In the genomic region with DNA sequence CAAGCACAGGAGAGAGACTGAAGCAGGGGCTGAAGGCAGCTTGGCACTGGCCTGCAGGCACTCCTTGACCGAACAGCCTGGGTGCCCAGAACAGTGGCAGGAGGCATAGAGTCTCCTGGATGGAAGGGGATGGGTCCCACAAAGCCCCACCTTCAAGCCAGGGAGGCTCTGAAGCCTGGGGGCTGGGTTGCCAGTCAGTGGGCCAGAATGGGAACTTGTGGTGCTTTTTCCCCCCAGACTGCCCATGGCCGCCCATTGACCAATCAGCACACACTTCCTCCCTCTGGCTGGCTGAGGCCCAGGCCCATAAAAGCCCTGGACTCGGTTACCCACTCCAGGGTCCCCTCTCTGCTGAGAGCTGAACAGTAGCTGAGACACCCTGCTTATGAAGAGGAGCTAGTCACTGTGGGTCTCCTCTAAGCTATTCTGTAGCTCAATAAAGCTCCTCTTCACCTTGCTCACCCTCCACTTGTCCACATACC, we compare ENCODE assay signal across 20 cellular contexts.
DNase-seq lines count a peak whose midpoint lies in the region; ATAC-seq, FAIRE-seq and TF ChIP-seq lines count a peak whose summit lies in the region.
"Had no signal": no experiment of that assay in that cellular context is flagged by ENCODE, and none has a peak within 500 bp of the region (broad histone marks: within the 10 kb centered on the region; RNA-seq: fewer than 3 reads in every experiment).

No MANE protein-coding gene starts in this region.

- H3K36me3 ChIP-seq in H1 (ENCODE audit: control insufficient read depth in 2 of 4, insufficient read depth in 4 of 4, low read length in 3 of 4) (no peaks in the 10 kb centered on the region; a peak in 1 of 8 replicates), aorta (ENCODE audit: control insufficient read depth in 1 of 2, insufficient read depth in 2 of 2, low read length in 1 of 2) (no peaks in the 10 kb centered on the region)
- H3K36me3 ChIP-seq: Peyer's patch had no signal

- peak overlapping the region; percentile 21; the same call in 1 of the 2 replicates for H3K27ac ChIP-seq in RWPE1
- no peak overlapping the region for H3K27ac ChIP-seq in H1 (ENCODE audit: low read depth, low read length)
- no peak overlapping the region for H3K27ac ChIP-seq in aorta (ENCODE audit: low read depth in 1 of 2, low read length in 2 of 2)
- H3K27ac ChIP-seq in coronary artery, result no peak overlapping the region

- H3K4me3 ChIP-seq in H1 (ENCODE audit: extremely low read depth in 1 of 4, insufficient read depth in 2 of 4, low read depth in 3 of 4, low read length in 4 of 4) (no peak overlapping the region), aorta (ENCODE audit: low read length in 2 of 2) (no peak overlapping the region), coronary artery (no peak overlapping the region)
- H3K4me3 ChIP-seq: Peyer's patch had no signal

- no peak overlapping the region for H2BK20ac ChIP-seq in H1 (ENCODE audit: low read length)

- peak overlapping the region; percentile 72 for H2BK5ac ChIP-seq in H1 (ENCODE audit: low read depth, low read length)

- H4K91ac ChIP-seq in H1 (replicated peaks; ENCODE audit: insufficient read length, low read length), result no peak overlapping the region

- H2BK120ac ChIP-seq in H1 (replicated peaks; ENCODE audit: low read depth, low read length), result no peak overlapping the region

- POLR2A ChIA-PET in RWPE1 (lab: Yijun Ruan, JAX; ENCODE audit: low non-redundant PET), result no interaction called here
- POLR2A ChIA-PET in H1 (lab: Charles Lee; ENCODE audit: partially characterized antibody), result interaction anchor here (1.2 kb wide), 2 partner anchors 13 to 203 kb away, joined by 3 to 5 read pairs; a partner anchor contains a TSS

- no peak overlapping the region for H4K8ac ChIP-seq in H1 (ENCODE audit: extremely low read depth, insufficient read depth, low read length)

- no peak overlapping the region for H3K4me2 ChIP-seq in H1 (ENCODE audit: insufficient read depth in 1 of 2, low read depth in 2 of 2, low read length in 2 of 2)

- H3K79me1 ChIP-seq in H1 (ENCODE audit: low read depth, low read length), result peaks cover 6% of the 10 kb centered on the region

- 0 out of 2 replicates have a peak overlapping the region, but pooled peaks have one; percentile 11 for H2BK12ac ChIP-seq in H1 (ENCODE audit: low read depth, low read length)

- no peak for DNase-seq in RWPE1 (ENCODE audit: low spot score)
- DNase-seq in H1 (ENCODE audit: low read depth in 1 of 2, low spot score in 2 of 2), result no peak
- DNase-seq in aorta, result peak in 1 of 2 donors; percentile 69
- DNase-seq in NCI-H1417 treated with DMSO at 0.1 percent for 48 hours (lab: John Stamatoyannopoulos, UW), result no peak
- DNase-seq in coronary artery (ENCODE audit: low spot score), result no peak
- DNase-seq in DMS79 (lab: John Stamatoyannopoulos, UW), result no peak
- DNase-seq: ACHN, AML-193, COR-L47, DMS153, HFFc6, KBM-7, NCI-H1048, NCI-H510A treated with DMSO at 0.1 percent for 48 hours, NCI-H82, SHP77 treated with DMSO at 0.1 percent for 48 hours had no signal

- TF ChIP-seq RAD21 in H1 (IDR thresholded peaks at IDR 0.05 in 1 of 2, conservative IDR thresholded peaks at IDR 0.05 in 1 of 2; ENCODE audit: low read depth in 2 of 2, low read length in 2 of 2), result no peak

- no peaks in the 10 kb centered on the region for H3K23me2 ChIP-seq in H1 (ENCODE audit: low read depth, low read length)

- no peak overlapping the region for H2AFZ ChIP-seq in H1 (ENCODE audit: low read length)

- ATAC-seq in HG02642 (IDR thresholded peaks at IDR 0.05; ENCODE audit: poor library complexity, unreplicated experiment) (peak; percentile 3), aorta (ENCODE audit: low FRiP score) (peak; percentile 50)
- ATAC-seq: SK-N-SH treated with all-trans-retinoic acid at 6 μM for 48 hours had no signal

- WGBS in H1 (ENCODE audit: extremely low coverage in 1 of 2, insufficient coverage in 1 of 2, insufficient read length in 1 of 2, insufficient replicate concordance in 2 of 2, low coverage in 1 of 2, low lambda C conversion rate in 2 of 2, missing lambda C conversion rate in 1 of 2), 2 experiments, result 89% methylated on average over 3 of the region's 3 CpGs; no CpG with 5 or more reads in 1 of the 2 experiments
- WGBS in aorta, 2 donors, result 59 to 69% methylated on average over 3 of the region's 3 CpGs

- H3K18ac ChIP-seq in H1 (ENCODE audit: extremely low read depth, low read length), result no peak overlapping the region

- H4K20me1 ChIP-seq in H1 (replicated peaks in 1 of 2; ENCODE audit: control insufficient read depth in 1 of 2, insufficient read depth in 2 of 2, low read length in 2 of 2), result peaks cover 3 to 5% of the 10 kb centered on the region in 2 experiments

- H3K27me3 ChIP-seq in H1 (replicated peaks in 1 of 4; ENCODE audit: control insufficient read depth in 3 of 4, extremely low read depth in 1 of 4, insufficient read depth in 3 of 4, low read length in 3 of 4) (no peaks in the 10 kb centered on the region), aorta (ENCODE audit: control insufficient read depth in 1 of 2, insufficient read depth in 2 of 2, low read length in 1 of 2) (no peaks in the 10 kb centered on the region)
- H3K27me3 ChIP-seq: Peyer's patch had no signal

- H3K4me1 ChIP-seq in H1 (replicated peaks in 1 of 4; ENCODE audit: control insufficient read depth in 3 of 4, insufficient read depth in 4 of 4, low read length in 3 of 4), result peaks cover 0 to 21% (median 4%) of the 10 kb centered on the region in 4 experiments; a peak in 3 of 7 replicates
- peaks cover 0 to 3% of the 10 kb centered on the region in 2 donors for H3K4me1 ChIP-seq in aorta (ENCODE audit: control insufficient read depth in 1 of 2, insufficient read depth in 2 of 2, low read length in 2 of 2)
- H3K4me1 ChIP-seq: Peyer's patch had no signal

- intact Hi-C loops in aorta (cut with DNase I), result no loop called here

- H3K79me2 ChIP-seq in H1 (ENCODE audit: control insufficient read depth in 1 of 2, insufficient read depth in 2 of 2, low read length in 2 of 2), result peaks cover 0 to 14% of the 10 kb centered on the region in 2 experiments; a peak in 1 of 4 replicates

- no peak overlapping the region for H3K14ac ChIP-seq in H1 (ENCODE audit: insufficient read length)

- H3K56ac ChIP-seq in H1 (replicated peaks; ENCODE audit: insufficient read length, low read depth, low read length), result no peak overlapping the region

- no peak for TF ChIP-seq POLR2A in H1 (IDR thresholded peaks at IDR 0.05; ENCODE audit: control extremely low read depth in 1 of 2, low read depth in 2 of 2, low read length in 2 of 2)

- no peak overlapping the region for H3K9ac ChIP-seq in H1 (replicated peaks in 1 of 4; ENCODE audit: extremely low read depth in 1 of 4, low read depth in 3 of 4, low read length in 3 of 4)

- no peak overlapping the region for H2AK5ac ChIP-seq in H1 (ENCODE audit: low read depth, low read length)

- no peak overlapping the region for H2BK15ac ChIP-seq in H1 (ENCODE audit: low read length)

- no peak overlapping the region for H4K5ac ChIP-seq in H1 (ENCODE audit: insufficient read length, low read depth, low read length)

- H3K9me3 ChIP-seq in H1 (ENCODE audit: insufficient read depth in 2 of 2, low read depth in 1 of 2, low read length in 1 of 2) (no peaks in the 10 kb centered on the region), aorta (ENCODE audit: control insufficient read depth, low read length) (no peaks in the 10 kb centered on the region)
- H3K9me3 ChIP-seq: Peyer's patch had no signal

- H3K23ac ChIP-seq in H1 (ENCODE audit: insufficient read length), result no peak overlapping the region

- no peak for TF ChIP-seq CTCF in RWPE1 (conservative IDR thresholded peaks at IDR 0.05; ENCODE audit: low read depth)
- no peak for TF ChIP-seq CTCF in H1 (IDR thresholded peaks at IDR 0.05; ENCODE audit: control extremely low read depth in 1 of 3, insufficient read depth in 1 of 3, low read depth in 1 of 3, low read length in 3 of 3)
- no peak for TF ChIP-seq CTCF in coronary artery (IDR thresholded peaks at IDR 0.05)

- no peak overlapping the region for H3K4ac ChIP-seq in H1 (replicated peaks; ENCODE audit: insufficient read length, low read depth, low read length)

- no peak for TF ChIP-seq EP300 in H1 (IDR thresholded peaks at IDR 0.05; ENCODE audit: borderline replicate concordance in 1 of 2, low read depth in 2 of 2, low read length in 2 of 2)

- no peak for FAIRE-seq in H1 (lab: Jason Lieb, UNC)
- FAIRE-seq: H54 had no signal

- CTCF ChIA-PET in RWPE1 (lab: Yijun Ruan, JAX) (interaction anchor here (0.6 kb wide), 1 partner anchor 211 kb away, joined by 6 read pairs; no protein-coding TSS in a partner anchor), H1 (lab: Charles Lee; ENCODE audit: partially characterized antibody) (interaction anchor here (0.6 to 1.6 kb wide), 14 partner anchors 9 to 680 kb away, joined by 3 to 15 read pairs (median 4); no protein-coding TSS in a partner anchor)

TF ChIP-seq in H1, 55 proteins besides CTCF, POLR2A, EP300 and RAD21:
- TF ChIP-seq, protein P1, sequence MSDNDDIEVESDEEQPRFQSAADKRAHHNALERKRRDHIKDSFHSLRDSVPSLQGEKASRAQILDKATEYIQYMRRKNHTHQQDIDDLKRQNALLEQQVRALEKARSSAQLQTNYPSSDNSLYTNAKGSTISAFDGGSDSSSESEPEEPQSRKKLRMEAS (IDR thresholded peaks at IDR 0.05), result no peak
- TF ChIP-seq CREB1 (IDR thresholded peaks at IDR 0.05) (no peak), SIN3A (conservative IDR thresholded peaks at IDR 0.05 in 1 of 2, IDR thresholded peaks at IDR 0.05 in 1 of 2; ENCODE audit: low read depth in 1 of 2, low read length in 2 of 2) (no peak), KDM4A (IDR thresholded peaks at IDR 0.05; ENCODE audit: low read depth, low read length, severe bottlenecking) (no peak), HDAC2 (IDR thresholded peaks at IDR 0.05; ENCODE audit: borderline replicate concordance in 1 of 2, low read depth in 2 of 2, low read length in 2 of 2) (no peak), TAF7 (optimal IDR thresholded peaks at IDR 0.05; ENCODE audit: borderline replicate concordance, low read depth, low read length) (no peak), POU5F1 (IDR thresholded peaks at IDR 0.05; ENCODE audit: low read depth, low read length) (no peak), GABPA (IDR thresholded peaks at IDR 0.05; ENCODE audit: borderline replicate concordance, insufficient read depth, low read length) (no peak)
